In the genomic region with DNA sequence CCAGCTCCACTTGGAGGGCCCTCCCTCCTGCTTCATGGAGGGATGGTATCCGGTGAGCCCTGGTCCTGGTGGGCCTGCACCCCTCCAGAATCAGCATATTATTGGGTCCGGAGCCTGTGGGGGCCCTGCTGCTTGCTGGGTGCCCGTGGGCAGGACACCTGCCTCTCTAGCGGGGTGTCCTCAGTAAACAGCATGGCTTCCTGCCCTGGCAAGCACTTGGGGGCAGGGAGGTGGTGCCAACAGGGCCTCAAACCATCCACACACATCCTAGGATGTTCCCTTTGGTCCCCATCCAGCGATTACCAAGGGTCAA, we compare ENCODE assay signal across 20 cellular contexts.
"Had no signal": no experiment of that assay in that cellular context is flagged by ENCODE, and none has a peak within 500 bp of the region (broad histone marks: within the 10 kb centered on the region; RNA-seq: fewer than 3 reads in every experiment).

No MANE protein-coding gene starts in this region.

- FAIRE-seq: endothelial cell of umbilical vein, islet of Langerhans had no signal

- H3K9me3 ChIP-seq: left lung, neutrophil, stomach had no signal

- DNase-seq: effector CD4-positive, alpha-beta T cell; endodermal cell; erythroblast; foreskin keratinocyte; hippocampal formation; mammary epithelial cell; naive thymus-derived CD4-positive, alpha-beta T cell; nephron progenitor cell; stimulated activated CD4-positive, alpha-beta T cell treated with anti-CD3 and anti-CD28 coated beads, Interleukin-12 subunit alpha, Interleukin-12 subunit beta, amount 100 ng/mL, for 4 hours; stimulated activated naive CD4-positive, alpha-beta T cell; stomach; substantia nigra; trophoblast cell had no signal

- H3K4me3 ChIP-seq: coronary artery, left lung, skin epidermis, stomach had no signal

- ATAC-seq: foreskin keratinocyte; left lung; naive thymus-derived CD4-positive, alpha-beta T cell; sciatic nerve had no signal

- H3K27ac ChIP-seq: coronary artery, foreskin keratinocyte, left lung, neutrophil, skin epidermis, stomach had no signal

- H3K36me3 ChIP-seq: left lung, neutrophil, stomach had no signal

- H3K27me3 ChIP-seq: foreskin keratinocyte, left lung, neutrophil had no signal

- H3K4me1 ChIP-seq: foreskin keratinocyte, left lung, stomach had no signal
